ENCODE assay signal across 9 cellular contexts in genomic region chr1:186183970-186184628, GRCh38.
DNase-seq lines count a peak whose midpoint lies in the region; ATAC-seq and TF ChIP-seq lines count a peak whose summit lies in the region.
"Had no signal": no experiment of that assay in that cellular context is flagged by ENCODE, and none has a peak within 500 bp of the region (broad histone marks: within the 10 kb centered on the region; RNA-seq: fewer than 3 reads in every experiment).

No MANE protein-coding gene starts in this region.

- peak overlapping the region; percentile 54; the same call in 1 of the 2 replicates for H2AK5ac ChIP-seq in IMR-90 (ENCODE audit: low read depth, low read length)

- peak overlapping the region; percentile 41; the same call in 1 of the 3 replicates for H2BK15ac ChIP-seq in IMR-90 (ENCODE audit: low read depth, low read length)

- dilution Hi-C loops in IMR-90 (cut with HindIII; ENCODE audit: low sequenced_read_pairs, unreplicated experiment): no loop called here

- H3K4me1 ChIP-seq in IMR-90 (ENCODE audit: control insufficient read depth, insufficient read depth, low read length) (peaks cover 14% of the 10 kb centered on the region), endodermal cell (ENCODE audit: control insufficient read depth, insufficient read depth, low read length) (no peaks in the 10 kb centered on the region)

- H3K4ac ChIP-seq in IMR-90 (ENCODE audit: low read depth, low read length): peak overlapping the region; percentile 25; the same call in 1 of the 2 replicates

- no peaks in the 10 kb centered on the region for H3K27me3 ChIP-seq in IMR-90 (ENCODE audit: control insufficient read depth, insufficient read depth, low read length)
- H3K27me3 ChIP-seq in endodermal cell (ENCODE audit: control insufficient read depth, insufficient read depth, low read length, poor library complexity, severe bottlenecking): no peaks in the 10 kb centered on the region

- no peak overlapping the region for H3K56ac ChIP-seq in IMR-90 (ENCODE audit: extremely low read depth, insufficient read depth, low read length)

- 50% methylated on average over 1 of the region's 5 CpGs; no CpG with 5 or more reads in 1 of the 2 experiments for WGBS in IMR-90 (ENCODE audit: extremely low coverage in 2 of 2, insufficient read length in 1 of 2), 2 experiments
- WGBS in endodermal cell (ENCODE audit: insufficient coverage in 1 of 2, insufficient read length in 1 of 2), 2 experiments: 94 to 95% methylated on average over 3 to 5 of the region's 5 CpGs

- H3K4me2 ChIP-seq in IMR-90 (ENCODE audit: low read depth, low read length): peak overlapping the region; percentile 38; the same call in 1 of the 2 replicates

- intact Hi-C loops in IMR-90 (cut with micrococcal nuclease): no loop called here

- H4K20me1 ChIP-seq in IMR-90 (ENCODE audit: insufficient read depth, low read length): no peaks in the 10 kb centered on the region

- no peak overlapping the region for H3K4me3 Mint-ChIP-seq in endodermal cell

- H4K8ac ChIP-seq in IMR-90 (ENCODE audit: low read depth in 2 of 2, low read length in 2 of 2): peak overlapping the region in 1 of 2 experiments; percentile 40; a peak in 1 of 4 replicates

- peaks cover 9% of the 10 kb centered on the region for H3K9me1 ChIP-seq in IMR-90 (ENCODE audit: insufficient read depth, low read length)

- peak overlapping the region; percentile 17 for H2BK5ac ChIP-seq in IMR-90 (ENCODE audit: low read depth, low read length, poor library complexity, severe bottlenecking)

- DNase-seq in IMR-90 (no peak), kidney glomerular epithelial cell (lab: John Stamatoyannopoulos, UW) (peak; percentile 19), endodermal cell (no peak), COLO829 (ENCODE audit: low spot score) (no peak), HEK293T (ENCODE audit: extremely low spot score) (no peak), NCI-H748 (lab: John Stamatoyannopoulos, UW; ENCODE audit: unreplicated experiment) (no peak)
- DNase-seq: cortex of kidney had no signal

- peaks cover 9% of the 10 kb centered on the region for H3K4me1 Mint-ChIP-seq in endodermal cell

- in situ Hi-C loops in IMR-90 (cut with MboI; ENCODE audit: low sequenced_read_pairs): no loop called here

- TF ChIP-seq CTCF in IMR-90 (conservative IDR thresholded peaks at IDR 0.05; ENCODE audit: low read depth, low read length) (no peak), endodermal cell (conservative IDR thresholded peaks at IDR 0.05) (no peak)

- H4K91ac ChIP-seq in IMR-90 (ENCODE audit: insufficient read depth, low read depth, low read length): 0 out of 2 replicates have a peak overlapping the region, but pooled peaks have one; percentile 9

- no peak for TF ChIP-seq RAD21 in IMR-90 (IDR thresholded peaks at IDR 0.05; ENCODE audit: low read length)

- POLR2A ChIA-PET in IMR-90 (lab: Charles Lee; ENCODE audit: unreplicated experiment) (no interaction called here), HEK293T (lab: Yijun Ruan, JAX) (no interaction called here)

- H3K27ac ChIP-seq in IMR-90 (ENCODE audit: insufficient read depth, low read length): no peak overlapping the region
- H3K27ac ChIP-seq in endodermal cell (ENCODE audit: low read depth, low read length): no peak overlapping the region

- H2BK20ac ChIP-seq in IMR-90 (ENCODE audit: low read depth, low read length): peak overlapping the region; percentile 22; the same call in 1 of the 2 replicates

- H3K27me3 Mint-ChIP-seq in endodermal cell (ENCODE audit: insufficient read depth): no peaks in the 10 kb centered on the region

- BruUV-seq in IMR-90 (replicated peaks; lab: Mats Ljungman, UMichigan): no TSS peak

- peak; percentile 51 for ATAC-seq in GM18502 (IDR thresholded peaks at IDR 0.05; ENCODE audit: poor library complexity, unreplicated experiment)
- ATAC-seq in GM21786 (IDR thresholded peaks at IDR 0.05; ENCODE audit: unreplicated experiment): peak; percentile 63
- ATAC-seq in IMR-90 (ENCODE audit: low read depth): no peak

- H3K23ac ChIP-seq in IMR-90 (ENCODE audit: low read depth, low read length): no peak overlapping the region

- 0 out of 2 replicates have a peak overlapping the region, but pooled peaks have one; percentile 52 for H3K14ac ChIP-seq in IMR-90 (replicated peaks; ENCODE audit: low read depth, low read length)

- no peaks in the 10 kb centered on the region for H3K9me3 Mint-ChIP-seq in endodermal cell

- CTCF ChIA-PET in IMR-90 (lab: Yijun Ruan, JAX) (no interaction called here), HEK293T (lab: Yijun Ruan, JAX) (no interaction called here)

- H4K5ac ChIP-seq in IMR-90 (ENCODE audit: low read depth, low read length): no peak overlapping the region; the same call in 1 of the 2 replicates

- no peak overlapping the region for H3K27ac Mint-ChIP-seq in endodermal cell

- no peaks in the 10 kb centered on the region for H3K36me3 Mint-ChIP-seq in endodermal cell (ENCODE audit: low read depth)

- no peak overlapping the region for H3K18ac ChIP-seq in IMR-90 (ENCODE audit: low read depth, low read length)

- peak overlapping the region; percentile 48 for H2AFZ ChIP-seq in IMR-90 (replicated peaks; ENCODE audit: low read length, poor library complexity)

- H3K9me3 ChIP-seq in IMR-90 (ENCODE audit: control insufficient read depth, insufficient read depth, low read length) (no peaks in the 10 kb centered on the region), endodermal cell (ENCODE audit: control insufficient read depth, low read length) (no peaks in the 10 kb centered on the region)

- H3K9ac ChIP-seq in IMR-90 (ENCODE audit: low read depth, low read length): no peak overlapping the region
- no peak overlapping the region for H3K9ac ChIP-seq in endodermal cell (ENCODE audit: extremely low read depth, low read length, poor library complexity, severe bottlenecking)

- no peak for TF ChIP-seq POLR2A in IMR-90 (IDR thresholded peaks at IDR 0.05; ENCODE audit: low read depth, low read length)

- peak overlapping the region; percentile 16; the same call in 1 of the 2 replicates for H2BK120ac ChIP-seq in IMR-90 (ENCODE audit: low read depth, low read length)

- H3K4me3 ChIP-seq in IMR-90 (ENCODE audit: insufficient read depth, low read depth, low read length) (no peak overlapping the region), endodermal cell (ENCODE audit: low read length) (no peak overlapping the region)

- no peaks in the 10 kb centered on the region for H3K79me1 ChIP-seq in IMR-90 (ENCODE audit: low read depth in 1 of 2, low read length in 2 of 2)

- H2AK9ac ChIP-seq in IMR-90 (replicated peaks; ENCODE audit: low read depth, low read length, poor library complexity): no peak overlapping the region

- H3K36me3 ChIP-seq in IMR-90 (ENCODE audit: control insufficient read depth, insufficient read depth, low read length) (no peaks in the 10 kb centered on the region), endodermal cell (ENCODE audit: control insufficient read depth, insufficient read depth, low read length) (no peaks in the 10 kb centered on the region)

TF ChIP-seq in IMR-90, 13 proteins besides CTCF, POLR2A, EP300 and RAD21:
- TF ChIP-seq USF2 (IDR thresholded peaks at IDR 0.05; ENCODE audit: low read depth, low read length) (no peak), CEBPB (IDR thresholded peaks at IDR 0.05; ENCODE audit: low read depth, low read length) (peak; percentile 50; the same call in 1 of the 2 replicates)

TF ChIP-seq in HEK293T, 16 proteins besides CTCF, POLR2A, EP300 and RAD21:
- no peak for TF ChIP-seq L3MBTL2 (conservative IDR thresholded peaks at IDR 0.05)
- TF ChIP-seq PKNOX1 (IDR thresholded peaks at IDR 0.05): no peak
- TF ChIP-seq SUZ12 (IDR thresholded peaks at IDR 0.05): no peak
- TF ChIP-seq SP1 (IDR thresholded peaks at IDR 0.05): no peak
- no peak for TF ChIP-seq BHLHE40 (IDR thresholded peaks at IDR 0.05; ENCODE audit: borderline replicate concordance)
- TF ChIP-seq ELF4 (IDR thresholded peaks at IDR 0.05): no peak
- no peak for TF ChIP-seq ZNF384 (IDR thresholded peaks at IDR 0.05)
- no peak for TF ChIP-seq FOXK2 (IDR thresholded peaks at IDR 0.05)
- TF ChIP-seq ARNT (IDR thresholded peaks at IDR 0.05): no peak
TF ChIP-seq in HEK293T: peak in this region for 0.
